ENCODE assay signal across 26 cellular contexts in genomic region chr19:53780506-53780905, GRCh38. TPM values are rescaled to one million over a fixed set of nuclear protein-coding genes. Genes with fewer than 3 reads are reported as not detected.
"Had no signal": no experiment of that assay in that cellular context is flagged by ENCODE, and none has a peak within 500 bp of the region (broad histone marks: within the 10 kb centered on the region; RNA-seq: fewer than 3 reads in every experiment).

No MANE protein-coding gene starts in this region.

- H3K36me3 ChIP-seq: left ventricle myocardium inferior, pancreas, prostate gland, sigmoid colon, spleen, tibial nerve, uterus had no signal

- H3K9me3 ChIP-seq: left ventricle myocardium inferior, mucosa of descending colon, pancreas, prostate gland, sigmoid colon, spleen, tibial nerve, uterus had no signal

- H3K36me3 Mint-ChIP-seq: naive thymus-derived CD8-positive, alpha-beta T cell; stimulated activated effector memory CD8-positive, alpha-beta T cell treated with anti-CD3 and anti-CD28 coated beads, Interleukin-12 subunit alpha, Interleukin-12 subunit beta, amount 100 ng/mL, for 72 hours had no signal

- H3K27ac ChIP-seq: left ventricle myocardium inferior, pancreas, prostate gland, sigmoid colon, spleen, tibial nerve, uterus had no signal

- H3K4me3 ChIP-seq: left ventricle myocardium inferior, lung, mucosa of descending colon, pancreas, prostate gland, sigmoid colon, spleen, tibial nerve, uterus had no signal

- H3K4me3 Mint-ChIP-seq: naive thymus-derived CD8-positive, alpha-beta T cell; nephron; neural crest cell; stimulated activated effector memory CD8-positive, alpha-beta T cell treated with anti-CD3 and anti-CD28 coated beads, Interleukin-12 subunit alpha, Interleukin-12 subunit beta, amount 100 ng/mL, for 72 hours; stimulated activated naive CD8-positive, alpha-beta T cell treated with anti-CD3 and anti-CD28 coated beads, Interleukin-15, Interleukin-2, amounts not matched to agents 100 ng/mL and 50 ng/mL, for 24 hours had no signal

- ATAC-seq: mucosa of descending colon; naive thymus-derived CD8-positive, alpha-beta T cell; pancreas; right cardiac atrium; stimulated activated effector memory CD8-positive, alpha-beta T cell treated with anti-CD3 and anti-CD28 coated beads, Interleukin-12 subunit alpha, Interleukin-12 subunit beta, amount 100 ng/mL, for 72 hours had no signal

- FAIRE-seq: islet of Langerhans, pancreas, small intestine had no signal

- H3K4me1 ChIP-seq: left ventricle myocardium inferior, pancreas, prostate gland, sigmoid colon, spleen, tibial nerve, uterus had no signal

- H3K27me3 ChIP-seq: pancreas, tibial nerve, uterus had no signal

- DNase-seq: hippocampal formation; left ventricle myocardium inferior; midbrain; mucosa of descending colon; naive thymus-derived CD8-positive, alpha-beta T cell; nucleus accumbens; pancreas; retina; right cardiac atrium; sigmoid colon; small intestine; spleen; stimulated activated CD4-positive, alpha-beta T cell treated with anti-CD3 and anti-CD28 coated beads, Interleukin-4, amount 100 ng/mL, for 24 hours; stimulated activated naive CD4-positive, alpha-beta T cell; uterus had no signal

- H3K9me3 Mint-ChIP-seq: nephron; neural crest cell; stimulated activated effector memory CD8-positive, alpha-beta T cell treated with anti-CD3 and anti-CD28 coated beads, Interleukin-12 subunit alpha, Interleukin-12 subunit beta, amount 100 ng/mL, for 72 hours; stimulated activated naive CD8-positive, alpha-beta T cell treated with anti-CD3 and anti-CD28 coated beads, Interleukin-15, Interleukin-2, amounts not matched to agents 100 ng/mL and 50 ng/mL, for 24 hours had no signal

- H3K4me1 Mint-ChIP-seq: nephron; stimulated activated effector memory CD8-positive, alpha-beta T cell treated with anti-CD3 and anti-CD28 coated beads, Interleukin-12 subunit alpha, Interleukin-12 subunit beta, amount 100 ng/mL, for 72 hours had no signal

- H3K27ac Mint-ChIP-seq: naive thymus-derived CD8-positive, alpha-beta T cell; nephron; stimulated activated effector memory CD8-positive, alpha-beta T cell treated with anti-CD3 and anti-CD28 coated beads, Interleukin-12 subunit alpha, Interleukin-12 subunit beta, amount 100 ng/mL, for 72 hours; stimulated activated naive CD8-positive, alpha-beta T cell treated with anti-CD3 and anti-CD28 coated beads, Interleukin-15, Interleukin-2, amounts not matched to agents 100 ng/mL and 50 ng/mL, for 24 hours had no signal

RNA-seq across cellular contexts. Expression of gene NLRP12, which starts 43.6 kb away (rescaled TPM):
- total RNA-seq: kidney epithelial cell; myocyte; naive thymus-derived CD8-positive, alpha-beta T cell; neural crest cell; osteoblast had no signal
